Comparison of ENCODE assay signal across 1 cellular context in genomic region chr12:4137441-4137840, GRCh38.
TF ChIP-seq lines count a peak whose summit lies in the region.

No MANE protein-coding gene starts in this region.

TF ChIP-seq in WTC11, 78 proteins besides CTCF, POLR2A, EP300 and RAD21 (continued from another document):
- TF ChIP-seq STAT6 (CRISPR knock-in tag; conservative IDR thresholded peaks at IDR 0.05; ENCODE audit: low read depth) (no peak), FOXP1 (CRISPR knock-in tag; IDR thresholded peaks at IDR 0.05; ENCODE audit: borderline replicate concordance) (no peak)
TF ChIP-seq in WTC11: peak in this region for 0.
